ENCODE assay signal across 20 cellular contexts in the genomic region with DNA sequence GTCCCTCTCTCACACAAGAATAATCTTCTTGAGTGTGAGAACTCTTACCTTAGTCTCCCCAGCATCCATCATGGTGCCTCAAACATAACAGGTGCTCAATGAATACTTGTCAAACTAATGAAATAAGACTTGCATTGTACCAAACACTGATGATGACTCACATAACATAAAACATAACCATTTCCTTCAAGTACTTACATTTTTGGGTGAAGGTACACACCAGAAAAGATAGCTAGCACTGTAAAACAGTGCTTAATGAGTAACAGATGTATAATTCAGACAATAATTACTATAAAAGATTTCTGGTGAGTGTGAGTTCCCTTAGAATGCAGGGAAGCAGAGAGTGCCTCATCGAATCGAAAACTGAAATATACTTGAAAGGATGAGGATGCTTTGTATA.
DNase-seq lines count a peak whose midpoint lies in the region; ATAC-seq, FAIRE-seq and TF ChIP-seq lines count a peak whose summit lies in the region.
"Had no signal": no experiment of that assay in that cellular context is flagged by ENCODE, and none has a peak within 500 bp of the region (broad histone marks: within the 10 kb centered on the region; RNA-seq: fewer than 3 reads in every experiment).

No MANE protein-coding gene starts in this region.

- no peak overlapping the region for H3K18ac ChIP-seq in IMR-90 (ENCODE audit: low read depth, low read length)

- dilution Hi-C loops in IMR-90 (cut with HindIII; ENCODE audit: low sequenced_read_pairs, unreplicated experiment), result no loop called here

- H3K23ac ChIP-seq in IMR-90 (ENCODE audit: low read depth, low read length), result no peak overlapping the region

- in situ Hi-C loops in IMR-90 (cut with MboI; ENCODE audit: low sequenced_read_pairs), result no loop called here

- H3K4me3 ChIP-seq in A549 (no peak overlapping the region), IMR-90 (ENCODE audit: insufficient read depth, low read depth, low read length) (no peak overlapping the region), astrocyte (ENCODE audit: insufficient read depth, low read depth, low read length) (no peak overlapping the region), foreskin fibroblast (ENCODE audit: low read depth in 1 of 2, low read length in 2 of 2) (no peak overlapping the region)
- H3K4me3 ChIP-seq: GM23248 had no signal

- H4K91ac ChIP-seq in IMR-90 (ENCODE audit: insufficient read depth, low read depth, low read length), result no peak overlapping the region

- H3K27ac Mint-ChIP-seq in astrocyte (ENCODE audit: unreplicated experiment), result no peak overlapping the region
- no peak overlapping the region for H3K27ac Mint-ChIP-seq in activated CD4-positive, alpha-beta memory T cell treated with anti-CD3 and anti-CD28 coated beads for 36 hours
- H3K27ac Mint-ChIP-seq: CD4-positive, alpha-beta memory T cell had no signal

- no peak overlapping the region for H3K56ac ChIP-seq in IMR-90 (ENCODE audit: extremely low read depth, insufficient read depth, low read length)

- TF ChIP-seq RAD21 in A549 (conservative IDR thresholded peaks at IDR 0.05 in 1 of 2, IDR thresholded peaks at IDR 0.05 in 1 of 2) (no peak), IMR-90 (IDR thresholded peaks at IDR 0.05; ENCODE audit: low read length) (no peak)

- H3K4ac ChIP-seq in IMR-90 (ENCODE audit: low read depth, low read length), result no peak overlapping the region

- intact Hi-C loops in IMR-90 (cut with micrococcal nuclease), result no loop called here
- intact Hi-C loops in activated CD4-positive, alpha-beta memory T cell treated with anti-CD3 and anti-CD28 coated beads for 36 hours (cut with micrococcal nuclease), result no loop called here

- H3K9ac ChIP-seq in IMR-90 (ENCODE audit: low read depth, low read length) (no peak overlapping the region), astrocyte (ENCODE audit: low read length) (no peak overlapping the region)
- H3K9ac ChIP-seq: GM23248 had no signal

- no peak for TF ChIP-seq EP300 in A549 (IDR thresholded peaks at IDR 0.05)

- WGBS in A549 (ENCODE audit: missing lambda C conversion rate), result 78% methylated on average over 2 of the region's 2 CpGs
- WGBS in IMR-90 (ENCODE audit: extremely low coverage in 2 of 2, insufficient read length in 1 of 2), 2 experiments, result 50% methylated on average over 2 of the region's 2 CpGs; no CpG with 5 or more reads in 1 of the 2 experiments

- no peaks in the 10 kb centered on the region for H4K20me1 ChIP-seq in IMR-90 (ENCODE audit: insufficient read depth, low read length)
- H4K20me1 ChIP-seq in astrocyte (ENCODE audit: insufficient read depth, low read length), result no peaks in the 10 kb centered on the region

- BruUV-seq in IMR-90 (replicated peaks; lab: Mats Ljungman, UMichigan), result no TSS peak

- H3K79me2 ChIP-seq in astrocyte (ENCODE audit: insufficient read depth, low read length), result no peaks in the 10 kb centered on the region

- no peak overlapping the region for H2BK5ac ChIP-seq in IMR-90 (ENCODE audit: low read depth, low read length, poor library complexity, severe bottlenecking)

- TF ChIP-seq CTCF in A549 (IDR thresholded peaks at IDR 0.05) (no peak), IMR-90 (conservative IDR thresholded peaks at IDR 0.05; ENCODE audit: low read depth, low read length) (no peak), astrocyte (IDR thresholded peaks at IDR 0.05; ENCODE audit: insufficient read depth, low read depth, low read length) (no peak), foreskin fibroblast (IDR thresholded peaks at IDR 0.05; ENCODE audit: low read depth, low read length) (no peak)

- H2AK5ac ChIP-seq in IMR-90 (ENCODE audit: low read depth, low read length), result no peak overlapping the region

- peaks cover 2% of the 10 kb centered on the region for H3K9me3 Mint-ChIP-seq in astrocyte (ENCODE audit: unreplicated experiment)
- H3K9me3 Mint-ChIP-seq in activated CD4-positive, alpha-beta memory T cell treated with anti-CD3 and anti-CD28 coated beads for 36 hours, result peaks cover 4% of the 10 kb centered on the region

- no peak overlapping the region for H2BK120ac ChIP-seq in IMR-90 (ENCODE audit: low read depth, low read length)

- H4K8ac ChIP-seq in IMR-90 (ENCODE audit: low read depth in 2 of 2, low read length in 2 of 2), result no peak overlapping the region

- H3K36me3 ChIP-seq in IMR-90 (ENCODE audit: control insufficient read depth, insufficient read depth, low read length) (no peaks in the 10 kb centered on the region), astrocyte (ENCODE audit: insufficient read depth, low read length) (no peaks in the 10 kb centered on the region)

- H3K27me3 Mint-ChIP-seq in astrocyte (ENCODE audit: low read depth, unreplicated experiment), result no peaks in the 10 kb centered on the region
- no peaks in the 10 kb centered on the region for H3K27me3 Mint-ChIP-seq in activated CD4-positive, alpha-beta memory T cell treated with anti-CD3 and anti-CD28 coated beads for 36 hours
- H3K27me3 Mint-ChIP-seq: CD4-positive, alpha-beta memory T cell had no signal

- TF ChIP-seq POLR2A in A549 (IDR thresholded peaks at IDR 0.05; ENCODE audit: low read length) (no peak), IMR-90 (IDR thresholded peaks at IDR 0.05; ENCODE audit: low read depth, low read length) (no peak)

- POLR2A ChIA-PET in A549 (lab: Yijun Ruan, JAX), result no interaction called here
- POLR2A ChIA-PET in IMR-90 (lab: Charles Lee; ENCODE audit: unreplicated experiment), result no interaction called here
- POLR2A ChIA-PET in activated CD4-positive, alpha-beta memory T cell treated with anti-CD3 and anti-CD28 coated beads for 36 hours (lab: Charles Lee), result no interaction called here

- ATAC-seq in A549, result no peak
- ATAC-seq in IMR-90 (ENCODE audit: low read depth), result no peak

- peak; percentile 39 for FAIRE-seq in A549 (lab: Jason Lieb, UNC)
- peak; percentile 98 for FAIRE-seq in astrocyte (lab: Jason Lieb, UNC)
- FAIRE-seq: A204.1, G401.6, GM12892 had no signal

- H3K14ac ChIP-seq in IMR-90 (replicated peaks; ENCODE audit: low read depth, low read length), result no peak overlapping the region

- CTCF ChIA-PET in A549 (lab: Yijun Ruan, JAX) (interaction anchor here (0.9 kb wide), 1 partner anchor 60 kb away, joined by 3 read pairs; no protein-coding TSS in a partner anchor), IMR-90 (lab: Yijun Ruan, JAX) (no interaction called here)
- CTCF ChIA-PET in activated CD4-positive, alpha-beta memory T cell treated with anti-CD3 and anti-CD28 coated beads for 36 hours (lab: Charles Lee), result no interaction called here

- no peak overlapping the region for H3K4me2 ChIP-seq in A549
- H3K4me2 ChIP-seq in IMR-90 (ENCODE audit: low read depth, low read length), result no peak overlapping the region
- no peak overlapping the region for H3K4me2 ChIP-seq in astrocyte (ENCODE audit: low read length)

- H3K27ac ChIP-seq in A549 (no peak overlapping the region), IMR-90 (ENCODE audit: insufficient read depth, low read length) (no peak overlapping the region), astrocyte (ENCODE audit: low read depth, low read length) (no peak overlapping the region)
- H3K27ac ChIP-seq: 22Rv1, GM23248 had no signal

- H2AFZ ChIP-seq in IMR-90 (replicated peaks; ENCODE audit: low read length, poor library complexity), result no peak overlapping the region
- H2AFZ ChIP-seq in astrocyte (ENCODE audit: low read depth, low read length), result no peak overlapping the region
- H2AFZ ChIP-seq: GM23248 had no signal

- H3K4me3 Mint-ChIP-seq in astrocyte (ENCODE audit: unreplicated experiment), result no peak overlapping the region
- no peak overlapping the region for H3K4me3 Mint-ChIP-seq in activated CD4-positive, alpha-beta memory T cell treated with anti-CD3 and anti-CD28 coated beads for 36 hours
- H3K4me3 Mint-ChIP-seq: CD4-positive, alpha-beta memory T cell had no signal

- H3K27me3 ChIP-seq in IMR-90 (ENCODE audit: control insufficient read depth, insufficient read depth, low read length) (no peaks in the 10 kb centered on the region), astrocyte (ENCODE audit: insufficient read depth, low read length) (no peaks in the 10 kb centered on the region)

- H3K79me1 ChIP-seq in IMR-90 (ENCODE audit: low read depth in 1 of 2, low read length in 2 of 2), result no peaks in the 10 kb centered on the region

- H3K9me1 ChIP-seq in IMR-90 (ENCODE audit: insufficient read depth, low read length), result no peaks in the 10 kb centered on the region

- no peaks in the 10 kb centered on the region for H3K4me1 ChIP-seq in A549
- H3K4me1 ChIP-seq in IMR-90 (ENCODE audit: control insufficient read depth, insufficient read depth, low read length), result no peaks in the 10 kb centered on the region
- no peaks in the 10 kb centered on the region for H3K4me1 ChIP-seq in astrocyte (ENCODE audit: insufficient read depth, low read length)

- DNase-seq in A549 (ENCODE audit: low read depth in 1 of 2, low spot score in 1 of 2) (no peak), IMR-90 (peak; percentile 7), astrocyte (ENCODE audit: low read depth) (peak; percentile 10), foreskin fibroblast (peak; percentile 2 to 24), NCI-H1436 treated with DMSO at 0.1 percent for 48 hours (lab: John Stamatoyannopoulos, UW) (no peak), NCI-H187 (lab: John Stamatoyannopoulos, UW) (no peak)
- DNase-seq in activated CD4-positive, alpha-beta memory T cell treated with anti-CD3 and anti-CD28 coated beads for 36 hours, result no peak
- DNase-seq: ACHN; C1 segment of cervical spinal cord; CD4-positive, alpha-beta memory T cell; COR-L47; DMS153; DND-41; GM23248; H7; HCEC 1CT had no signal

- no peak overlapping the region for H4K5ac ChIP-seq in IMR-90 (ENCODE audit: low read depth, low read length)

- no peak overlapping the region for H2AK9ac ChIP-seq in IMR-90 (replicated peaks; ENCODE audit: low read depth, low read length, poor library complexity)

- no peak overlapping the region for H2BK15ac ChIP-seq in IMR-90 (ENCODE audit: low read depth, low read length)

- H3K4me1 Mint-ChIP-seq in astrocyte (ENCODE audit: low read depth, unreplicated experiment), result no peaks in the 10 kb centered on the region
- H3K4me1 Mint-ChIP-seq in activated CD4-positive, alpha-beta memory T cell treated with anti-CD3 and anti-CD28 coated beads for 36 hours (ENCODE audit: low read depth), result no peaks in the 10 kb centered on the region
- H3K4me1 Mint-ChIP-seq: CD4-positive, alpha-beta memory T cell had no signal

- no peak overlapping the region for H2BK20ac ChIP-seq in IMR-90 (ENCODE audit: low read depth, low read length)

- H3K36me3 Mint-ChIP-seq in astrocyte (ENCODE audit: low read depth, unreplicated experiment), result no peaks in the 10 kb centered on the region
- no peaks in the 10 kb centered on the region for H3K36me3 Mint-ChIP-seq in activated CD4-positive, alpha-beta memory T cell treated with anti-CD3 and anti-CD28 coated beads for 36 hours
- H3K36me3 Mint-ChIP-seq: CD4-positive, alpha-beta memory T cell had no signal

- H3K9me3 ChIP-seq in A549 (no peaks in the 10 kb centered on the region), IMR-90 (ENCODE audit: control insufficient read depth, insufficient read depth, low read length) (0 out of 2 replicates have a peak, but pooled peaks cover 2% of the 10 kb centered on the region), astrocyte (ENCODE audit: insufficient read depth, low read depth, low read length) (no peaks in the 10 kb centered on the region)

TF ChIP-seq in A549, 52 proteins besides CTCF, POLR2A, EP300 and RAD21 (continues in another document):
- no peak for TF ChIP-seq PHF8 (IDR thresholded peaks at IDR 0.05; ENCODE audit: borderline replicate concordance, low read depth)

TF ChIP-seq in IMR-90, 13 proteins besides CTCF, POLR2A, EP300 and RAD21 (continues in another document):
- TF ChIP-seq CEBPB (IDR thresholded peaks at IDR 0.05; ENCODE audit: low read depth, low read length), result no peak

Comparison
In these comparisons a context has a peak if more than half of its experiments do, and no peak if none do; other contexts are left out.
1. DNase-seq: peak in IMR-90 (single experiment), astrocyte (single experiment) and foreskin fibroblast (2 of 2); none in A549 (0 of 2), NCI-H1436 treated with DMSO at 0.1 percent for 48 hours (single experiment), NCI-H187 (0 of 2) and activated CD4-positive, alpha-beta memory T cell treated with anti-CD3 and anti-CD28 coated beads for 36 hours (single experiment).